ENCODE assay signal across 11 cellular contexts in genomic region chr3:127749787-127750225, GRCh38.
DNase-seq lines count a peak whose midpoint lies in the region; ATAC-seq and TF ChIP-seq lines count a peak whose summit lies in the region.
"Had no signal": no experiment of that assay in that cellular context is flagged by ENCODE, and none has a peak within 500 bp of the region (broad histone marks: within the 10 kb centered on the region; RNA-seq: fewer than 3 reads in every experiment).

No MANE protein-coding gene starts in this region.

- no peaks in the 10 kb centered on the region for H3K9me3 Mint-ChIP-seq in endodermal cell
- H3K9me3 Mint-ChIP-seq: activated T-helper 17 cell treated with anti-CD3 and anti-CD28 coated beads, Interleukin-2, amount 50 U/mL, for 72 hours had no signal

- H3K27ac Mint-ChIP-seq in endodermal cell, result no peak overlapping the region
- H3K27ac Mint-ChIP-seq: activated T-helper 17 cell treated with anti-CD3 and anti-CD28 coated beads, Interleukin-2, amount 50 U/mL, for 72 hours had no signal

- H3K36me3 ChIP-seq in SK-N-SH (replicated peaks in 1 of 2; ENCODE audit: control insufficient read depth in 1 of 2, insufficient read depth in 2 of 2, low read length in 1 of 2) (no peaks in the 10 kb centered on the region), endodermal cell (ENCODE audit: control insufficient read depth, insufficient read depth, low read length) (no peaks in the 10 kb centered on the region), stomach (no peaks in the 10 kb centered on the region)

- DNase-seq in SK-N-SH (no peak), NCI-H1694 treated with DMSO at 0.1 percent for 48 hours (lab: John Stamatoyannopoulos, UW) (peak; percentile 76), endodermal cell (no peak), stomach (no peak), mucosa of gallbladder (ENCODE audit: low spot score) (no peak), NCI-H2227 treated with DMSO at 0.1 percent for 48 hours (lab: John Stamatoyannopoulos, UW) (no peak)

- peak; percentile 58 for TF ChIP-seq RAD21 in SK-N-SH (IDR thresholded peaks at IDR 0.05; ENCODE audit: low read length)

- 100% methylated on average over 2 of the region's 7 CpGs for WGBS in SK-N-SH (ENCODE audit: low lambda C conversion rate)
- WGBS in endodermal cell (ENCODE audit: insufficient coverage in 1 of 2, insufficient read length in 1 of 2), 2 experiments, result 90% methylated on average over 4 to 7 of the region's 7 CpGs
- 90 to 92% (median 90%) methylated on average over 7 of the region's 7 CpGs for WGBS in stomach, 5 donors

- CTCF ChIA-PET in SK-N-SH (lab: Yijun Ruan, JAX), result interaction anchor here (0.6 to 2.7 kb wide), 15 partner anchors 10 to 221 kb away, joined by 3 to 13 read pairs (median 3); partner anchors contain the start of gene MGLL

- 0 out of 2 replicates have a peak, but pooled peaks have one; percentile 3 for TF ChIP-seq CTCF in SK-N-SH (IDR thresholded peaks at IDR 0.05)
- peak; percentile 60 for TF ChIP-seq CTCF in endodermal cell (conservative IDR thresholded peaks at IDR 0.05)
- no peak for TF ChIP-seq CTCF in stomach (IDR thresholded peaks at IDR 0.05)

- H3F3A ChIP-seq in SK-N-SH (replicated peaks; ENCODE audit: insufficient read depth), result peaks cover 7% of the 10 kb centered on the region

- no peaks in the 10 kb centered on the region for H3K79me2 ChIP-seq in SK-N-SH (ENCODE audit: insufficient read depth)
- H3K79me2 ChIP-seq: parathyroid adenoma had no signal

- H3K4me2 ChIP-seq in SK-N-SH, result peak overlapping the region; percentile 33; the same call in 1 of the 2 replicates

- H3K4me3 Mint-ChIP-seq in endodermal cell, result no peak overlapping the region
- H3K4me3 Mint-ChIP-seq: activated T-helper 17 cell treated with anti-CD3 and anti-CD28 coated beads, Interleukin-2, amount 50 U/mL, for 72 hours had no signal

- H3K27ac ChIP-seq in SK-N-SH (ENCODE audit: low read depth in 2 of 2, low read length in 1 of 2) (peak overlapping the region in 1 of 2 experiments; percentile 83; a peak in 2 of 4 replicates), endodermal cell (ENCODE audit: low read depth, low read length) (no peak overlapping the region), stomach (peak overlapping the region in 3 of 5 donors; percentile 78 to 82 (median 80))
- H3K27ac ChIP-seq: C4-2B, parathyroid adenoma had no signal

- no peaks in the 10 kb centered on the region for H3K36me3 Mint-ChIP-seq in endodermal cell (ENCODE audit: low read depth)

- no peaks in the 10 kb centered on the region for H3K4me1 Mint-ChIP-seq in endodermal cell

- no peaks in the 10 kb centered on the region for H3K9me2 ChIP-seq in SK-N-SH

- H3K27me3 ChIP-seq in SK-N-SH (ENCODE audit: insufficient read depth), result no peaks in the 10 kb centered on the region
- no peaks in the 10 kb centered on the region for H3K27me3 ChIP-seq in endodermal cell (ENCODE audit: control insufficient read depth, insufficient read depth, low read length, poor library complexity, severe bottlenecking)
- H3K27me3 ChIP-seq in stomach, result no peaks in the 10 kb centered on the region

- TF ChIP-seq POLR2A in stomach (IDR thresholded peaks at IDR 0.05), result no peak

- ATAC-seq in SK-N-SH treated with all-trans-retinoic acid at 6 μM for 48 hours (no peak), GM19351 (IDR thresholded peaks at IDR 0.05; ENCODE audit: unreplicated experiment) (no peak)

- intact Hi-C loops in stomach (cut with DNase I; ENCODE audit: low total_unique reads), result no loop called here

- no peaks in the 10 kb centered on the region for H4K20me1 ChIP-seq in SK-N-SH (ENCODE audit: insufficient read depth)

- peaks cover 31 to 50% of the 10 kb centered on the region in 2 experiments; a peak in 2 of 4 replicates for H3K4me1 ChIP-seq in SK-N-SH (ENCODE audit: control insufficient read depth in 1 of 2, insufficient read depth in 2 of 2, low read depth in 1 of 2, low read length in 1 of 2)
- H3K4me1 ChIP-seq in endodermal cell (ENCODE audit: control insufficient read depth, insufficient read depth, low read length), result no peaks in the 10 kb centered on the region
- H3K4me1 ChIP-seq in stomach, result peaks cover 32 to 71% (median 44%) of the 10 kb centered on the region in 4 donors
- H3K4me1 ChIP-seq: parathyroid adenoma had no signal

- no peaks in the 10 kb centered on the region for H3K9me3 ChIP-seq in SK-N-SH
- no peaks in the 10 kb centered on the region for H3K9me3 ChIP-seq in endodermal cell (ENCODE audit: control insufficient read depth, low read length)
- H3K9me3 ChIP-seq in stomach, result no peaks in the 10 kb centered on the region

- H2AFZ ChIP-seq in SK-N-SH (ENCODE audit: low read depth), result no peak overlapping the region
- H2AFZ ChIP-seq: parathyroid adenoma had no signal

- TF ChIP-seq EP300 in SK-N-SH (IDR thresholded peaks at IDR 0.05; ENCODE audit: borderline replicate concordance in 1 of 2, low read depth in 1 of 2, low read length in 1 of 2), result no peak
- no peak for TF ChIP-seq EP300 in stomach (IDR thresholded peaks at IDR 0.05)

- peaks cover 4% of the 10 kb centered on the region for H3K27me3 Mint-ChIP-seq in endodermal cell (ENCODE audit: insufficient read depth)

- POLR2A ChIA-PET in SK-N-SH (lab: Yijun Ruan, JAX), result no interaction called here

- H3K9ac ChIP-seq in SK-N-SH (no peak overlapping the region), endodermal cell (ENCODE audit: extremely low read depth, low read length, poor library complexity, severe bottlenecking) (no peak overlapping the region)
- H3K9ac ChIP-seq: parathyroid adenoma had no signal

- no peak overlapping the region for H3K4me3 ChIP-seq in SK-N-SH (ENCODE audit: low read depth in 2 of 2, low read length in 1 of 2)
- H3K4me3 ChIP-seq in endodermal cell (ENCODE audit: low read length), result no peak overlapping the region
- H3K4me3 ChIP-seq in stomach, result no peak overlapping the region

TF ChIP-seq in SK-N-SH, 30 proteins besides CTCF, POLR2A, EP300 and RAD21:
- no peak for TF ChIP-seq TCF12 (IDR thresholded peaks at IDR 0.05)
- no peak for TF ChIP-seq ZBTB33 (IDR thresholded peaks at IDR 0.05; ENCODE audit: borderline replicate concordance, low read depth)

TF ChIP-seq in SK-N-SH treated with all-trans-retinoic acid at 6 μM for 48 hours, 23 proteins besides CTCF, POLR2A, EP300 and RAD21 (continues in another document):
- TF ChIP-seq PATZ1 (CRISPR knock-in tag; IDR thresholded peaks at IDR 0.05; ENCODE audit: borderline replicate concordance) (no peak), RARB (CRISPR knock-in tag; IDR thresholded peaks at IDR 0.05) (no peak), ISL1 (CRISPR knock-in tag; IDR thresholded peaks at IDR 0.05) (no peak), CSRNP3 (CRISPR knock-in tag; IDR thresholded peaks at IDR 0.05) (no peak), ESRRG (CRISPR knock-in tag; IDR thresholded peaks at IDR 0.05) (no peak), CSDC2 (CRISPR knock-in tag; IDR thresholded peaks at IDR 0.05) (no peak), ZC3H10 (CRISPR knock-in tag; IDR thresholded peaks at IDR 0.05) (no peak), GLIS3 (CRISPR knock-in tag; IDR thresholded peaks at IDR 0.05) (no peak), ZFP3 (CRISPR knock-in tag; IDR thresholded peaks at IDR 0.05) (no peak), ZNF70 (CRISPR knock-in tag; IDR thresholded peaks at IDR 0.05) (no peak), POU6F1 (CRISPR knock-in tag; IDR thresholded peaks at IDR 0.05; ENCODE audit: borderline replicate concordance, low read depth) (no peak)

Comparison
In these comparisons a context has a peak if more than half of its experiments do, and no peak if none do; other contexts are left out.
1. CTCF ChIP-seq: peak in SK-N-SH (single experiment) and endodermal cell (single experiment); none in stomach (0 of 7).